In genomic region chr6:108944707-108945685, GRCh38 we compare ENCODE assay signal across 10 cellular contexts.
DNase-seq lines count a peak whose midpoint lies in the region; ATAC-seq and TF ChIP-seq lines count a peak whose summit lies in the region.
"Had no signal": no experiment of that assay in that cellular context is flagged by ENCODE, and none has a peak within 500 bp of the region (broad histone marks: within the 10 kb centered on the region; RNA-seq: fewer than 3 reads in every experiment).

No MANE protein-coding gene starts in this region.

- peak overlapping the region; percentile 68 for H2AK5ac ChIP-seq in mesenchymal stem cell (ENCODE audit: low read length, severe bottlenecking)

- H3K27ac ChIP-seq in mesenchymal stem cell (ENCODE audit: low read length, poor library complexity, severe bottlenecking) = no peak overlapping the region
- peak overlapping the region; percentile 72 to 84 (median 80) for H3K27ac ChIP-seq in upper lobe of left lung
- H3K27ac ChIP-seq: 22Rv1 had no signal

- DNase-seq in T-helper 1 cell = no peak
- DNase-seq in dedifferentiated amniotic fluid mesenchymal stem cell (ENCODE audit: extremely low spot score) = peak; percentile 73
- DNase-seq in mesenchymal stem cell = peak; percentile 53
- no peak for DNase-seq in upper lobe of left lung
- DNase-seq in activated CD4-positive, CD25-positive, alpha-beta regulatory T cell treated with anti-CD3 and anti-CD28 coated beads, Interleukin-2, amount 50 U/mL, for 72 hours = no peak
- no peak for DNase-seq in RPMI8226
- no peak for DNase-seq in NCI-H1092 (lab: John Stamatoyannopoulos, UW)
- DNase-seq: Kasumi-1 had no signal

- no peak overlapping the region for H3K4ac ChIP-seq in mesenchymal stem cell (ENCODE audit: low read depth in 1 of 2, low read length in 2 of 2)

- H4K91ac ChIP-seq in mesenchymal stem cell (ENCODE audit: low read length) = no peak overlapping the region

- peaks cover 16% of the 10 kb centered on the region for H3K4me1 ChIP-seq in mesenchymal stem cell (ENCODE audit: control insufficient read depth, insufficient read depth, low read depth, low read length)
- H3K4me1 ChIP-seq in upper lobe of left lung = peaks cover 44 to 67% (median 60%) of the 10 kb centered on the region in 4 donors

- no peak overlapping the region for H2BK12ac ChIP-seq in mesenchymal stem cell (ENCODE audit: low read length in 2 of 2)

- no peak overlapping the region for H2BK15ac ChIP-seq in mesenchymal stem cell (ENCODE audit: low read depth, poor library complexity, severe bottlenecking)

- no peak overlapping the region for H3K14ac ChIP-seq in mesenchymal stem cell (ENCODE audit: low read length in 2 of 2)

- peak overlapping the region; percentile 84 for H3K9ac ChIP-seq in mesenchymal stem cell (ENCODE audit: low read length)

- no peak for TF ChIP-seq POLR2A in upper lobe of left lung (IDR thresholded peaks at IDR 0.05)

- H2BK120ac ChIP-seq in mesenchymal stem cell (ENCODE audit: low read depth, low read length) = no peak overlapping the region

- no peak overlapping the region for H4K8ac ChIP-seq in mesenchymal stem cell (ENCODE audit: low read length)

- H2AFZ ChIP-seq in mesenchymal stem cell (ENCODE audit: low read depth, low read length) = no peak overlapping the region

- H3K18ac ChIP-seq in mesenchymal stem cell (ENCODE audit: low read depth in 1 of 2, low read length in 2 of 2) = no peak overlapping the region

- H3K4me3 ChIP-seq in mesenchymal stem cell (ENCODE audit: insufficient read depth in 1 of 2, low read depth in 1 of 2, low read length in 2 of 2) = peak overlapping the region in 1 of 2 experiments; percentile 68
- H3K4me3 ChIP-seq in upper lobe of left lung = peak overlapping the region in 1 of 4 donors; percentile 7

- peaks cover under 1% of the 10 kb centered on the region for H3K9me3 Mint-ChIP-seq in T-helper 1 cell treated with Interleukin-12 subunit alpha and Interleukin-12 subunit beta and Interleukin-4 antibody, amounts not matched to agents 30 μg/mL and 1 μg/mL, for 36 hours

- H3K27me3 ChIP-seq in mesenchymal stem cell (ENCODE audit: control insufficient read depth in 1 of 2, insufficient read depth in 1 of 2, low read length in 2 of 2) (no peaks in the 10 kb centered on the region), upper lobe of left lung (no peaks in the 10 kb centered on the region)

- H3K4me3 Mint-ChIP-seq in T-helper 1 cell treated with Interleukin-12 subunit alpha and Interleukin-12 subunit beta and Interleukin-4 antibody, amounts not matched to agents 30 μg/mL and 1 μg/mL, for 36 hours = no peak overlapping the region

- H3K36me3 Mint-ChIP-seq in T-helper 1 cell treated with Interleukin-12 subunit alpha and Interleukin-12 subunit beta and Interleukin-4 antibody, amounts not matched to agents 30 μg/mL and 1 μg/mL, for 36 hours (ENCODE audit: low read depth) = peaks cover 5% of the 10 kb centered on the region

- H3K36me3 ChIP-seq in mesenchymal stem cell (ENCODE audit: control insufficient read depth in 1 of 2, insufficient read depth in 2 of 2, low read depth in 1 of 2, low read length in 2 of 2) = no peaks in the 10 kb centered on the region
- H3K36me3 ChIP-seq in upper lobe of left lung = no peaks in the 10 kb centered on the region

- H3K4me1 Mint-ChIP-seq in T-helper 1 cell treated with Interleukin-12 subunit alpha and Interleukin-12 subunit beta and Interleukin-4 antibody, amounts not matched to agents 30 μg/mL and 1 μg/mL, for 36 hours (ENCODE audit: low read depth) = peaks cover 45% of the 10 kb centered on the region

- H3K27ac Mint-ChIP-seq in T-helper 1 cell treated with Interleukin-12 subunit alpha and Interleukin-12 subunit beta and Interleukin-4 antibody, amounts not matched to agents 30 μg/mL and 1 μg/mL, for 36 hours = peak overlapping the region; percentile 27

- peaks cover 7% of the 10 kb centered on the region for H3K27me3 Mint-ChIP-seq in T-helper 1 cell treated with Interleukin-12 subunit alpha and Interleukin-12 subunit beta and Interleukin-4 antibody, amounts not matched to agents 30 μg/mL and 1 μg/mL, for 36 hours (ENCODE audit: low read depth)

- no peak overlapping the region for H3K4me2 ChIP-seq in mesenchymal stem cell (ENCODE audit: low read length, poor library complexity, severe bottlenecking)

- H2BK5ac ChIP-seq in mesenchymal stem cell (ENCODE audit: low read depth, low read length, poor library complexity, severe bottlenecking) = no peak overlapping the region

- TF ChIP-seq EP300 in upper lobe of left lung (IDR thresholded peaks at IDR 0.05) = no peak

- H3K9me3 ChIP-seq in mesenchymal stem cell (ENCODE audit: control insufficient read depth, low read length) (no peaks in the 10 kb centered on the region), upper lobe of left lung (no peaks in the 10 kb centered on the region)

- peak; percentile 35 to 72 for ATAC-seq in upper lobe of left lung (ENCODE audit: low FRiP score in 2 of 2)

- H3K79me1 ChIP-seq in mesenchymal stem cell (replicated peaks; ENCODE audit: low read length, poor library complexity, severe bottlenecking) = no peaks in the 10 kb centered on the region

- no peak overlapping the region for H3K23ac ChIP-seq in mesenchymal stem cell (ENCODE audit: low read length in 2 of 2)

- TF ChIP-seq CTCF in upper lobe of left lung (IDR thresholded peaks at IDR 0.05) = no peak

- WGBS in mesenchymal stem cell = 78% methylated on average over 9 of the region's 12 CpGs
- WGBS in upper lobe of left lung, 2 donors = 63 to 64% methylated on average over 12 of the region's 12 CpGs

Comparison
In these comparisons a context has a peak if more than half of its experiments do, and no peak if none do; other contexts are left out.
1. DNase-seq: peak in dedifferentiated amniotic fluid mesenchymal stem cell (single experiment) and mesenchymal stem cell (single experiment); none in T-helper 1 cell (0 of 5), upper lobe of left lung (0 of 2), activated CD4-positive, CD25-positive, alpha-beta regulatory T cell treated with anti-CD3 and anti-CD28 coated beads, Interleukin-2, amount 50 U/mL, for 72 hours (single experiment), RPMI8226 (single experiment) and NCI-H1092 (single experiment).